In the genomic region with DNA sequence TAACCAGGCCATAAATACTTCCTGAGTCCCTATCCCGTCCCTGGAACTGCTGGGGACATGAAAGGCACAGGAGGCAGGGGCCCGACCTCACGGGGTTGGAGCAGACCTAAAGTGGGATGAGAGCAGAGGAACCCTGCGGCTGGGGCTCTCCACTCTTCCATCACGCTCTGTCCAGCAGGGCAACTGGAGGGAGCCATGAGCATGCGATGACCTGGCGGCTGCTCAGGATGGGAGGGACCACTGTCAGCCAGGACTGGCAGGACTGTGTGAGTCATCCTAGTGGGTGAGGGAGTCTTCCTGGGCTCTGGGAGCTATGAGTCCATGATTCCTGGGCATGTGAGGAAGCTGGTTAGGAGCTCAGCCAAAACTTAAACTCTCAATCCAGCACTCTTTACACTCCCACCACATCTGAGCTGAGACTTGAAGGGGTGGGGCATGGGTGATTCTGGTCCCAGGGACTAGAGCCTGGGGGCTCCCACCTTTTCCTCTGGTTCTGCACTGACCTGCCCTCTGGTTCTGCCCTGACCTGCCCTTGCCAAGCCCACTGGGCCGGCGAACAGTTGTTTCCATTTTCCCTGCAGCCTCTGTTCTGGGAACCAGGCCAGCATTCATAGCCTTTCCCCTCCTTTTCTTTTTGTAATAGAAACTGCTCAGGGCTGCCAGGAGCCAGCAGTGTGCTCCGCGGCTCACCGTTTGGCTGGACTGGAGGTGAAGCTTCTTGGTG, we compare ENCODE assay signal across 8 cellular contexts. TPM values are rescaled to one million over a fixed set of nuclear protein-coding genes. Genes with fewer than 3 reads are reported as not detected.
DNase-seq lines count a peak whose midpoint lies in the region; ATAC-seq, FAIRE-seq and TF ChIP-seq lines count a peak whose summit lies in the region.

No MANE protein-coding gene starts in this region.

- TF ChIP-seq CTCF in keratinocyte (optimal IDR thresholded peaks at IDR 0.05 in 1 of 3, IDR thresholded peaks at IDR 0.05 in 1 of 3, conservative IDR thresholded peaks at IDR 0.05 in 1 of 3; ENCODE audit: extremely low read depth in 1 of 3, insufficient read depth in 2 of 3, low read length in 3 of 3) (no peak), stomach (IDR thresholded peaks at IDR 0.05) (no peak)

- no peaks in the 10 kb centered on the region for H3K27me3 ChIP-seq in keratinocyte (ENCODE audit: control insufficient read depth, extremely low read depth, insufficient read depth, low read length)
- no peaks in the 10 kb centered on the region for H3K27me3 ChIP-seq in stomach

- ATAC-seq in GM21619 (IDR thresholded peaks at IDR 0.05; ENCODE audit: unreplicated experiment) (no peak), GM18498 (IDR thresholded peaks at IDR 0.05; ENCODE audit: unreplicated experiment) (no peak), GM18870 (IDR thresholded peaks at IDR 0.05; ENCODE audit: unreplicated experiment) (no peak)

- no peaks in the 10 kb centered on the region for H3K9me1 ChIP-seq in keratinocyte (ENCODE audit: control insufficient read depth, extremely low read depth, insufficient read depth, low read length)

- peaks cover 80% of the 10 kb centered on the region for H3K4me1 ChIP-seq in keratinocyte (ENCODE audit: control insufficient read depth, extremely low read depth, insufficient read depth, low read length)
- peaks cover 47 to 70% (median 56%) of the 10 kb centered on the region in 4 donors for H3K4me1 ChIP-seq in stomach

- dilution Hi-C loops in keratinocyte (cut with MboI; ENCODE audit: extremely low pct_ligation_motif_present, low sequenced_read_pairs) = no loop called here

- 31 to 50% (median 34%) methylated on average over 10 to 12 of the region's 12 CpGs for WGBS in stomach, 5 donors

- no peaks in the 10 kb centered on the region for H4K20me1 ChIP-seq in keratinocyte (ENCODE audit: control insufficient read depth, extremely low read depth, insufficient read depth, low read length)

- TF ChIP-seq EP300 in stomach (IDR thresholded peaks at IDR 0.05) = peak; percentile 2

- H3K36me3 ChIP-seq in keratinocyte (ENCODE audit: control insufficient read depth in 2 of 2, extremely low read depth in 1 of 2, insufficient read depth in 2 of 2, low read length in 2 of 2) (no peaks in the 10 kb centered on the region), stomach (no peaks in the 10 kb centered on the region)

- DNase-seq in COR-L47 (lab: John Stamatoyannopoulos, UW) (peak; percentile 61), NCI-H2029 (lab: John Stamatoyannopoulos, UW) (peak; percentile 74), brain pericyte (ENCODE audit: low read depth, low spot score) (peak; percentile 63), keratinocyte (ENCODE audit: low read depth, low spot score) (peak; percentile 97), stomach (peak; percentile 88)

- H3K4me3 ChIP-seq in keratinocyte (ENCODE audit: control insufficient read depth in 2 of 3, extremely low read depth in 1 of 3, insufficient read depth in 2 of 3, low read depth in 1 of 3, low read length in 3 of 3) (peak overlapping the region in 2 of 3 experiments; percentile 39 to 57), stomach (peak overlapping the region; percentile 23 to 32 (median 26))

- peak overlapping the region; percentile 83 for H3K27ac ChIP-seq in keratinocyte (ENCODE audit: control insufficient read depth, insufficient read depth, low read length)
- peak overlapping the region; percentile 77 to 92 (median 84) for H3K27ac ChIP-seq in stomach

- intact Hi-C loops in stomach (cut with DNase I; ENCODE audit: low total_unique reads) = loop anchor here (10.0 kb wide), 1 partner anchor 50 kb away; the partner anchor contains the start of gene SYPL1

- peak overlapping the region; percentile 78 for H3K4me2 ChIP-seq in keratinocyte (ENCODE audit: control insufficient read depth, extremely low read depth, insufficient read depth, low read depth, low read length)

- H3K9ac ChIP-seq in keratinocyte (ENCODE audit: control insufficient read depth, extremely low read depth, insufficient read depth, low read length) = peak overlapping the region; percentile 69

- no peak overlapping the region for H2AFZ ChIP-seq in keratinocyte (ENCODE audit: control insufficient read depth, low read length)

- peak; percentile 96 for FAIRE-seq in keratinocyte (lab: Jason Lieb, UNC)

- H3K9me3 ChIP-seq in keratinocyte (ENCODE audit: control insufficient read depth, low read depth, low read length) (no peaks in the 10 kb centered on the region), stomach (no peaks in the 10 kb centered on the region)

- no peaks in the 10 kb centered on the region for H3K79me2 ChIP-seq in keratinocyte (ENCODE audit: control insufficient read depth, insufficient read depth, low read length)

- no peak for TF ChIP-seq POLR2A in stomach (IDR thresholded peaks at IDR 0.05)

RNA-seq across cellular contexts. Expression of gene SYPL1, which starts 47.1 kb away (rescaled TPM):
- polyA plus RNA-seq in keratinocyte = 152 to 254 TPM (median 169 TPM) in 3 replicates
- 23.2 TPM for polyA plus RNA-seq in keratinocyte (2011; ENCODE audit: low read depth)
- polyA plus RNA-seq in keratinocyte (2011; cell fraction: cytosol; rRNA removed) = 84.0 and 178 TPM in 2 replicates
- polyA plus RNA-seq in keratinocyte (2011; cell fraction: nucleus; rRNA removed) = 192 and 248 TPM in 2 replicates
- 104 and 146 TPM in 2 replicates for polyA plus RNA-seq in keratinocyte (2012; ENCODE audit: low replicate concordance)
- polyA minus RNA-seq in keratinocyte = 60.7 to 198 TPM (median 188 TPM) in 3 replicates
- 101 TPM for polyA minus RNA-seq in keratinocyte (2011; cell fraction: cytosol; rRNA and poly(A)+ RNA removed)
- polyA minus RNA-seq in keratinocyte (2011; cell fraction: nucleus; rRNA and poly(A)+ RNA removed) = 91.1 and 162 TPM in 2 replicates
- 100 to 1,000 TPM in 3 of 5 donors, 10 to 100 TPM in 1, 1 to 10 TPM in 1; 5.2 to 157 (median 103) TPM for total RNA-seq in stomach
- polyA plus RNA-seq in stomach = 10 to 100 TPM; 42.2 to 80.0 (median 49.9) TPM
